8 cellular contexts compared by ENCODE assay signal in genomic region chr2:98936133-98936916, GRCh38. TPM values are rescaled to one million over a fixed set of nuclear protein-coding genes. Genes with fewer than 3 reads are reported as not detected.
DNase-seq lines count a peak whose midpoint lies in the region; ATAC-seq, FAIRE-seq and TF ChIP-seq lines count a peak whose summit lies in the region.

Gene CRACDL, minus strand, starts transcription at chr2:98936225. Its CDS starts 89,425 bp downstream, at chr2:98846800.

- H3K36me3 ChIP-seq in left ventricle myocardium inferior, result no peaks in the 10 kb centered on the region
- no peaks in the 10 kb centered on the region for H3K36me3 ChIP-seq in psoas muscle (ENCODE audit: insufficient read depth in 1 of 2, low read depth in 1 of 2)
- no peaks in the 10 kb centered on the region for H3K36me3 ChIP-seq in BE2C

- no peaks in the 10 kb centered on the region for H3K4me1 ChIP-seq in A549
- peaks cover 18% of the 10 kb centered on the region for H3K4me1 ChIP-seq in left ventricle myocardium inferior
- H3K4me1 ChIP-seq in psoas muscle, result no peaks in the 10 kb centered on the region
- H3K4me1 ChIP-seq in BE2C, result no peaks in the 10 kb centered on the region

- H3K27ac Mint-ChIP-seq in activated T-cell treated with anti-CD3 and anti-CD28 coated beads, Interleukin-2, amount 50 U/mL, for 72 hours, result no peak within 1 kb of the TSS

- H3K27ac ChIP-seq in A549, result peak within 1 kb of the TSS; percentile 57 to 90
- H3K27ac ChIP-seq in left ventricle myocardium inferior (replicated peaks), result no peak within 1 kb of the TSS
- no peak within 1 kb of the TSS for H3K27ac ChIP-seq in psoas muscle

- H3K9me3 ChIP-seq in A549 (no peaks in the 10 kb centered on the region), left ventricle myocardium inferior (replicated peaks) (no peaks in the 10 kb centered on the region), psoas muscle (no peaks in the 10 kb centered on the region), BE2C (no peaks in the 10 kb centered on the region)

- FAIRE-seq in A549 (lab: Jason Lieb, UNC), result no peak
- FAIRE-seq in HTR-8/SVneo (lab: Jason Lieb, UNC), result peak; percentile 88

- no peaks in the 10 kb centered on the region for H3K36me3 Mint-ChIP-seq in activated T-cell treated with anti-CD3 and anti-CD28 coated beads, Interleukin-2, amount 50 U/mL, for 72 hours (ENCODE audit: insufficient read depth in 2 of 2)

- TF ChIP-seq EP300 in A549 (IDR thresholded peaks at IDR 0.05), result no peak

- intact Hi-C loops in left ventricle myocardium inferior (cut with micrococcal nuclease) (no loop called here), psoas muscle (cut with DNase I) (no loop called here)

- CTCF ChIA-PET in A549 (lab: Yijun Ruan, JAX), result interaction anchor here (0.5 to 2.4 kb wide), 10 partner anchors 9 to 655 kb away, joined by 3 to 9 read pairs (median 3); no protein-coding TSS in a partner anchor

- peak within 1 kb of the TSS; percentile 92 for H3K4me2 ChIP-seq in A549

- peaks cover 9% of the 10 kb centered on the region for H3K4me1 Mint-ChIP-seq in activated T-cell treated with anti-CD3 and anti-CD28 coated beads, Interleukin-2, amount 50 U/mL, for 72 hours (ENCODE audit: low read depth)

- H3K4me3 ChIP-seq in A549 (peak within 1 kb of the TSS; percentile 52), left ventricle myocardium inferior (peak within 1 kb of the TSS; percentile 63), psoas muscle (peak within 1 kb of the TSS; percentile 65), BE2C (ENCODE audit: low read depth, low read length) (no peak within 1 kb of the TSS)

- peak; percentile 77 to 80 for ATAC-seq in A549
- peak; percentile 69 for ATAC-seq in activated T-cell treated with anti-CD3 and anti-CD28 coated beads, Interleukin-2, amount 50 U/mL, for 72 hours (replicated peaks in 1 of 2)
- peak; percentile 61 to 70 (median 64) for ATAC-seq in psoas muscle
- no peak for ATAC-seq in HG03342 (IDR thresholded peaks at IDR 0.05; ENCODE audit: unreplicated experiment)

- no peak; a peak in 1 of 5 replicates for TF ChIP-seq RAD21 in A549 (conservative IDR thresholded peaks at IDR 0.05 in 1 of 2, IDR thresholded peaks at IDR 0.05 in 1 of 2)

- no peak for TF ChIP-seq POLR2A in A549 (IDR thresholded peaks at IDR 0.05; ENCODE audit: low read length)

- TF ChIP-seq CTCF in A549 (IDR thresholded peaks at IDR 0.05) (peak; percentile 41; the same call in 2 of the 3 replicates), left ventricle myocardium inferior (IDR thresholded peaks at IDR 0.05; ENCODE audit: borderline replicate concordance) (no peak), psoas muscle (IDR thresholded peaks at IDR 0.05) (no peak), BE2C (IDR thresholded peaks at IDR 0.05; ENCODE audit: low read depth, low read length) (no peak)

- POLR2A ChIA-PET in A549 (lab: Yijun Ruan, JAX), result no interaction called here

- H3K9me3 Mint-ChIP-seq in activated T-cell treated with anti-CD3 and anti-CD28 coated beads, Interleukin-2, amount 50 U/mL, for 72 hours, result no peaks in the 10 kb centered on the region

- H3K27me3 Mint-ChIP-seq in activated T-cell treated with anti-CD3 and anti-CD28 coated beads, Interleukin-2, amount 50 U/mL, for 72 hours (ENCODE audit: low read depth), result peaks cover 67% of the 10 kb centered on the region

- DNase-seq in A549 (ENCODE audit: low read depth in 1 of 2, low spot score in 1 of 2), result no peak
- no peak for DNase-seq in HTR-8/SVneo (ENCODE audit: insufficient read length, low spot score)
- DNase-seq in activated T-cell treated with anti-CD3 and anti-CD28 coated beads, Interleukin-2, amount 50 U/mL, for 72 hours, result peak; percentile 29 to 39
- DNase-seq in left ventricle myocardium inferior, result no peak
- no peak for DNase-seq in psoas muscle
- DNase-seq in BE2C, result no peak
- no peak for DNase-seq in SHP77 treated with DMSO at 0.1 percent for 48 hours (lab: John Stamatoyannopoulos, UW)

- 17% methylated on average over 24 of the region's 88 CpGs for WGBS in A549 (ENCODE audit: missing lambda C conversion rate)
- WGBS in psoas muscle, 3 donors, result 1 to 2% (median 1%) methylated on average over 45 to 86 of the region's 88 CpGs

- H3K4me3 Mint-ChIP-seq in activated T-cell treated with anti-CD3 and anti-CD28 coated beads, Interleukin-2, amount 50 U/mL, for 72 hours, result peak within 1 kb of the TSS; percentile 80 to 82

- peaks cover 77% of the 10 kb centered on the region for H3K27me3 ChIP-seq in left ventricle myocardium inferior (ENCODE audit: low read depth)
- H3K27me3 ChIP-seq in psoas muscle (ENCODE audit: insufficient read depth in 3 of 3, low read length in 2 of 3), result peaks cover 0 to 57% (median 10%) of the 10 kb centered on the region in 3 donors
- H3K27me3 ChIP-seq in BE2C, result peaks cover 23% of the 10 kb centered on the region

TF ChIP-seq in A549, 52 proteins besides CTCF, POLR2A, EP300 and RAD21:
- TF ChIP-seq HDAC2 (IDR thresholded peaks at IDR 0.05), result no peak
- TF ChIP-seq HOXA7 (CRISPR knock-in tag; IDR thresholded peaks at IDR 0.05), result no peak
- TF ChIP-seq SMC3 (IDR thresholded peaks at IDR 0.05), result peak; percentile 34; the same call in 2 of the 3 replicates

RNA-seq across cellular contexts. Expression of gene CRACDL, which starts in this region (rescaled TPM):
- 0.11 and 0.21 TPM in 2 replicates for polyA plus RNA-seq in A549 (2011; rRNA removed)
- 0.24 and 0.25 TPM in 2 replicates for polyA plus RNA-seq in A549 (2012; cell fraction: cytosol; rRNA removed)
- 0.20 and 0.34 TPM in 2 replicates for polyA plus RNA-seq in A549 (2012; cell fraction: nucleus; rRNA removed)
- 0.36 to 0.51 TPM (median 0.45 TPM) in 3 replicates for polyA plus RNA-seq in A549 (2017; fragmentation: RNase III; extraction: RNeasy Plus Mini Kit Qiagen cat#74134 plus additional on column Dnase treatment)
- polyA minus RNA-seq in A549 (2011; rRNA and poly(A)+ RNA removed), result 0.66 and 0.78 TPM in 2 replicates
- total RNA-seq in activated T-cell treated with anti-CD3 and anti-CD28 coated beads, Interleukin-2, amount 50 U/mL, for 72 hours, result under 1 TPM; 0.19 to 0.79 TPM
- total RNA-seq in left ventricle myocardium inferior, result 3.0 TPM
- total RNA-seq in psoas muscle, result 1 to 10 TPM; 1.6 to 2.8 (median 2.4) TPM
- 1 to 10 TPM in 2 of 3 donors, under 1 TPM in 1; 0.97 to 3.1 (median 1.9) TPM for polyA plus RNA-seq in psoas muscle
- polyA plus RNA-seq in BE2C (2012; ENCODE audit: insufficient read depth, insufficient read length, low read depth), result not detected

Comparison
In these comparisons a context has a peak if more than half of its experiments do, and no peak if none do; other contexts are left out.
1. Peak in ATAC-seq, H3K4me3 ChIP-seq, H3K27ac ChIP-seq and H3K4me2 ChIP-seq in A549; RNA of the gene not detected or under 1 TPM.
2. Peak in DNase-seq and ATAC-seq in activated T-cell treated with anti-CD3 and anti-CD28 coated beads, Interleukin-2, amount 50 U/mL, for 72 hours; RNA of the gene not detected or under 1 TPM.